ENCODE assay signal across 24 cellular contexts in the genomic region with DNA sequence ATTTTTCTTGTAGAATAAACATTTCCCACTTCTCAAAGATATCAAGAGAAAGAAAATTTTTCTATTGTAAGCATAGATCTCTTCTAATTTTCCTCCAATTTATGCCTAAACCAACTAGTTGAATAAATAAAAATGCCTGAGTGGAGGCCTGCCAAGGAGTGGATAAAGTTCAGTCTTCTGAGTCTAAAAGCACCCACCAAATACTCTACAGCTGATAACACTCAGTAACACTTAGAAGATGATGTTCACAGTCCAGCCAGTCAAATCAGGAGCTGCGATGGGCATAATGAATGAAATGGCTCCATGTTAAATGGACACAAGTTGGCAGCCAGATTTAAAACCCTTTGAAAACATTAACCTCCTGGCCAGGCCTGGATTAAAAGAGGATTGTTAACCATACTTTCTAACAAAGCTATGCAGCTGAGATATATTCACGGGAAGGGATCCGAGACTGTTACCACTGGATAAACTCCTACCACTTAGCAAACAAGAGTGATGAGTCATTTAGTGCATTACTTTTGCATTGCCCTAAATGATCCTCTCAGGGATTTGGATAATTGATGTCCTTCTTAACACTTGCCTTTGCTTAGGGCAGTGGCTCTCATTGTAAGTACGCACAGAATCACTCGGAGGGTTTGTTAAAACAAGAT.
DNase-seq lines count a peak whose midpoint lies in the region; ATAC-seq, FAIRE-seq and TF ChIP-seq lines count a peak whose summit lies in the region.
"Had no signal": no experiment of that assay in that cellular context is flagged by ENCODE, and none has a peak within 500 bp of the region (broad histone marks: within the 10 kb centered on the region; RNA-seq: fewer than 3 reads in every experiment).

No MANE protein-coding gene starts in this region.

- H3K9ac ChIP-seq in astrocyte (ENCODE audit: low read length): no peak overlapping the region
- no peak overlapping the region for H3K9ac ChIP-seq in mesenchymal stem cell (ENCODE audit: low read length)

- no peaks in the 10 kb centered on the region for H3K36me3 Mint-ChIP-seq in astrocyte (ENCODE audit: low read depth, unreplicated experiment)
- no peaks in the 10 kb centered on the region for H3K36me3 Mint-ChIP-seq in naive thymus-derived CD8-positive, alpha-beta T cell
- H3K36me3 Mint-ChIP-seq: activated naive CD4-positive, alpha-beta T cell treated with anti-CD3 and anti-CD28 coated beads, Interleukin-2, amount 10 ng/mL, durations not matched to agents 7 days and 5 days had no signal

- no peak overlapping the region for H3K27ac Mint-ChIP-seq in astrocyte (ENCODE audit: unreplicated experiment)
- no peak overlapping the region for H3K27ac Mint-ChIP-seq in naive thymus-derived CD8-positive, alpha-beta T cell
- H3K27ac Mint-ChIP-seq: activated CD4-positive, alpha-beta memory T cell treated with anti-CD3 and anti-CD28 coated beads, Interleukin-2, amount 10 ng/mL, durations not matched to agents 7 days and 5 days; activated naive CD4-positive, alpha-beta T cell treated with anti-CD3 and anti-CD28 coated beads, Interleukin-2, amount 10 ng/mL, durations not matched to agents 7 days and 5 days; stimulated activated naive CD8-positive, alpha-beta T cell treated with anti-CD3 and anti-CD28 coated beads, Interleukin-15, Interleukin-2, amounts not matched to agents 100 ng/mL and 50 ng/mL, for 24 hours; T-helper 17 cell had no signal

- H2BK5ac ChIP-seq in mesenchymal stem cell (ENCODE audit: low read depth, low read length, poor library complexity, severe bottlenecking): no peak overlapping the region

- H3K14ac ChIP-seq in mesenchymal stem cell (ENCODE audit: low read length in 2 of 2): no peak overlapping the region

- peak overlapping the region; percentile 15 for H3K4me2 ChIP-seq in astrocyte (ENCODE audit: low read length)
- no peak overlapping the region for H3K4me2 ChIP-seq in mesenchymal stem cell (ENCODE audit: low read length, poor library complexity, severe bottlenecking)

- H3K27me3 ChIP-seq in astrocyte (ENCODE audit: insufficient read depth, low read length) (no peaks in the 10 kb centered on the region), mesenchymal stem cell (ENCODE audit: control insufficient read depth in 1 of 2, insufficient read depth in 1 of 2, low read length in 2 of 2) (no peaks in the 10 kb centered on the region)
- H3K27me3 ChIP-seq: ascending aorta, foreskin keratinocyte, neutrophil, SJCRH30 had no signal

- POLR2A ChIA-PET in naive thymus-derived CD8-positive, alpha-beta T cell (lab: Charles Lee): no interaction called here

- H3K4me1 Mint-ChIP-seq in astrocyte (ENCODE audit: low read depth, unreplicated experiment): peaks cover 11% of the 10 kb centered on the region
- H3K4me1 Mint-ChIP-seq in naive thymus-derived CD8-positive, alpha-beta T cell: no peaks in the 10 kb centered on the region
- H3K4me1 Mint-ChIP-seq: activated CD4-positive, alpha-beta memory T cell treated with anti-CD3 and anti-CD28 coated beads, Interleukin-2, amount 10 ng/mL, durations not matched to agents 7 days and 5 days; activated naive CD4-positive, alpha-beta T cell treated with anti-CD3 and anti-CD28 coated beads, Interleukin-2, amount 10 ng/mL, durations not matched to agents 7 days and 5 days; T-helper 17 cell had no signal

- no peaks in the 10 kb centered on the region for H4K20me1 ChIP-seq in astrocyte (ENCODE audit: insufficient read depth, low read length)

- FAIRE-seq in D721Med (lab: Jason Lieb, UNC) (peak; percentile 80), astrocyte (lab: Jason Lieb, UNC) (peak; percentile 67)
- FAIRE-seq: endometrium, G401.6 had no signal

- peak overlapping the region; percentile 28 for H2AFZ ChIP-seq in astrocyte (ENCODE audit: low read depth, low read length)
- H2AFZ ChIP-seq in mesenchymal stem cell (ENCODE audit: low read depth, low read length): no peak overlapping the region

- no peaks in the 10 kb centered on the region for H3K27me3 Mint-ChIP-seq in astrocyte (ENCODE audit: low read depth, unreplicated experiment)
- peaks cover 2 to 10% (median 4%) of the 10 kb centered on the region in 5 donors for H3K27me3 Mint-ChIP-seq in naive thymus-derived CD8-positive, alpha-beta T cell
- H3K27me3 Mint-ChIP-seq: activated naive CD4-positive, alpha-beta T cell treated with anti-CD3 and anti-CD28 coated beads, Interleukin-2, amount 10 ng/mL, durations not matched to agents 7 days and 5 days had no signal

- H3K79me2 ChIP-seq in astrocyte (ENCODE audit: insufficient read depth, low read length): no peaks in the 10 kb centered on the region

- H2BK15ac ChIP-seq in mesenchymal stem cell (ENCODE audit: low read depth, poor library complexity, severe bottlenecking): no peak overlapping the region

- H3K18ac ChIP-seq in mesenchymal stem cell (ENCODE audit: low read depth in 1 of 2, low read length in 2 of 2): no peak overlapping the region

- no peaks in the 10 kb centered on the region for H3K79me1 ChIP-seq in mesenchymal stem cell (replicated peaks; ENCODE audit: low read length, poor library complexity, severe bottlenecking)

- no peak overlapping the region for H3K4ac ChIP-seq in mesenchymal stem cell (ENCODE audit: low read depth in 1 of 2, low read length in 2 of 2)

- no peak for DNase-seq in D721Med (ENCODE audit: insufficient read length, low spot score)
- DNase-seq in HT-29 (ENCODE audit: low spot score): peak; percentile 27
- DNase-seq in astrocyte (ENCODE audit: low read depth): peak; percentile 60
- peak; percentile 73 for DNase-seq in mesenchymal stem cell
- DNase-seq in activated T-cell treated with anti-CD3 and anti-CD28 coated beads, Interleukin-2, amount 50 U/mL, for 48 hours: no peak
- no peak for DNase-seq in NCI-H2171 treated with DMSO at 0.1 percent for 48 hours (lab: John Stamatoyannopoulos, UW)
- DNase-seq in CD1c-positive myeloid dendritic cell (ENCODE audit: extremely low spot score): no peak
- no peak for DNase-seq in naive thymus-derived CD8-positive, alpha-beta T cell
- DNase-seq: activated CD4-positive, alpha-beta memory T cell treated with anti-CD3 and anti-CD28 coated beads, Interleukin-2, amount 10 ng/mL, durations not matched to agents 7 days and 5 days; activated naive CD4-positive, alpha-beta T cell treated with anti-CD3 and anti-CD28 coated beads, Interleukin-2, amount 10 ng/mL, durations not matched to agents 7 days and 5 days; activated T-cell treated with anti-CD3 and anti-CD28 coated beads, Interleukin-2, amount 50 U/mL, for 1 hour; Calu3; foreskin keratinocyte; NCI-H2029 treated with DMSO at 0.1 percent for 48 hours; NCI-H524; OCI-M1; right cardiac atrium; SJCRH30; T-helper 17 cell had no signal

- no peak overlapping the region for H4K8ac ChIP-seq in mesenchymal stem cell (ENCODE audit: low read length)

- WGBS in mesenchymal stem cell: 29% methylated on average over 5 of the region's 5 CpGs

- H2BK12ac ChIP-seq in mesenchymal stem cell (ENCODE audit: low read length in 2 of 2): no peak overlapping the region

- no peak overlapping the region for H4K91ac ChIP-seq in mesenchymal stem cell (ENCODE audit: low read length)

- H3K4me3 ChIP-seq in astrocyte (ENCODE audit: insufficient read depth, low read depth, low read length) (no peak overlapping the region), mesenchymal stem cell (ENCODE audit: insufficient read depth in 1 of 2, low read depth in 1 of 2, low read length in 2 of 2) (no peak overlapping the region)
- H3K4me3 ChIP-seq: ascending aorta, SJCRH30 had no signal

- no peak overlapping the region for H3K4me3 Mint-ChIP-seq in astrocyte (ENCODE audit: unreplicated experiment)
- H3K4me3 Mint-ChIP-seq in naive thymus-derived CD8-positive, alpha-beta T cell: no peak overlapping the region
- H3K4me3 Mint-ChIP-seq: activated CD4-positive, alpha-beta memory T cell treated with anti-CD3 and anti-CD28 coated beads, Interleukin-2, amount 10 ng/mL, durations not matched to agents 7 days and 5 days; activated naive CD4-positive, alpha-beta T cell treated with anti-CD3 and anti-CD28 coated beads, Interleukin-2, amount 10 ng/mL, durations not matched to agents 7 days and 5 days; stimulated activated naive CD8-positive, alpha-beta T cell treated with anti-CD3 and anti-CD28 coated beads, Interleukin-15, Interleukin-2, amounts not matched to agents 100 ng/mL and 50 ng/mL, for 24 hours; T-helper 17 cell had no signal

- H3K9me3 Mint-ChIP-seq in astrocyte (ENCODE audit: unreplicated experiment): no peaks in the 10 kb centered on the region
- no peaks in the 10 kb centered on the region for H3K9me3 Mint-ChIP-seq in naive thymus-derived CD8-positive, alpha-beta T cell
- H3K9me3 Mint-ChIP-seq: activated CD4-positive, alpha-beta memory T cell treated with anti-CD3 and anti-CD28 coated beads, Interleukin-2, amount 10 ng/mL, durations not matched to agents 7 days and 5 days; activated naive CD4-positive, alpha-beta T cell treated with anti-CD3 and anti-CD28 coated beads, Interleukin-2, amount 10 ng/mL, durations not matched to agents 7 days and 5 days; stimulated activated naive CD8-positive, alpha-beta T cell treated with anti-CD3 and anti-CD28 coated beads, Interleukin-15, Interleukin-2, amounts not matched to agents 100 ng/mL and 50 ng/mL, for 24 hours had no signal

- no peak overlapping the region for H3K27ac ChIP-seq in astrocyte (ENCODE audit: low read depth, low read length)
- H3K27ac ChIP-seq in mesenchymal stem cell (ENCODE audit: low read length, poor library complexity, severe bottlenecking): no peak overlapping the region
- H3K27ac ChIP-seq: ascending aorta, foreskin keratinocyte, neutrophil, SJCRH30 had no signal

- H2BK120ac ChIP-seq in mesenchymal stem cell (ENCODE audit: low read depth, low read length): no peak overlapping the region

- ATAC-seq in naive thymus-derived CD8-positive, alpha-beta T cell: no peak
- ATAC-seq: foreskin keratinocyte, right cardiac atrium, T-helper 17 cell had no signal

- H3K36me3 ChIP-seq in astrocyte (ENCODE audit: insufficient read depth, low read length) (no peaks in the 10 kb centered on the region), mesenchymal stem cell (ENCODE audit: control insufficient read depth in 1 of 2, insufficient read depth in 2 of 2, low read depth in 1 of 2, low read length in 2 of 2) (no peaks in the 10 kb centered on the region)
- H3K36me3 ChIP-seq: ascending aorta, neutrophil, SJCRH30 had no signal

- no peaks in the 10 kb centered on the region for H3K9me3 ChIP-seq in astrocyte (ENCODE audit: insufficient read depth, low read depth, low read length)
- no peaks in the 10 kb centered on the region for H3K9me3 ChIP-seq in mesenchymal stem cell (ENCODE audit: control insufficient read depth, low read length)
- H3K9me3 ChIP-seq: ascending aorta, neutrophil, SJCRH30 had no signal

- H3K4me1 ChIP-seq in astrocyte (ENCODE audit: insufficient read depth, low read length) (peaks cover 4% of the 10 kb centered on the region), mesenchymal stem cell (ENCODE audit: control insufficient read depth, insufficient read depth, low read depth, low read length) (no peaks in the 10 kb centered on the region)
- H3K4me1 ChIP-seq: ascending aorta, foreskin keratinocyte had no signal

- no peak overlapping the region for H3K23ac ChIP-seq in mesenchymal stem cell (ENCODE audit: low read length in 2 of 2)

- H2AK5ac ChIP-seq in mesenchymal stem cell (ENCODE audit: low read length, severe bottlenecking): no peak overlapping the region

- TF ChIP-seq CTCF in D721Med (IDR thresholded peaks at IDR 0.05; ENCODE audit: insufficient read depth, missing control alignments) (no peak), astrocyte (IDR thresholded peaks at IDR 0.05; ENCODE audit: insufficient read depth, low read depth, low read length) (no peak)

Comparison
In these comparisons a context has a peak if more than half of its experiments do, and no peak if none do; other contexts are left out.
1. DNase-seq: peak in HT-29 (single experiment), astrocyte (single experiment) and mesenchymal stem cell (single experiment); none in D721Med (single experiment), activated T-cell treated with anti-CD3 and anti-CD28 coated beads, Interleukin-2, amount 50 U/mL, for 48 hours (0 of 2), NCI-H2171 treated with DMSO at 0.1 percent for 48 hours (single experiment), CD1c-positive myeloid dendritic cell (single experiment) and naive thymus-derived CD8-positive, alpha-beta T cell (0 of 10).